In genomic region chr10:98967601-98968000, GRCh38 we compare ENCODE assay signal across 16 cellular contexts.
A peak's percentile ranks its signal among the peaks of the same experiment; 100 is the strongest.
DNase-seq lines count a peak whose midpoint lies in the region; ATAC-seq, FAIRE-seq and TF ChIP-seq lines count a peak whose summit lies in the region.
"Had no signal": no experiment of that assay in that cellular context is flagged by ENCODE, and none has a peak within 500 bp of the region (broad histone marks: within the 10 kb centered on the region; RNA-seq: fewer than 3 reads in every experiment).

No MANE protein-coding gene starts in this region.

- BruUV-seq in HCT116 (replicated peaks; lab: Mats Ljungman, UMichigan) = no TSS peak

- FAIRE-seq in astrocyte (lab: Jason Lieb, UNC) = no peak
- FAIRE-seq: GM18507, HTR-8/SVneo had no signal

- H2AFZ ChIP-seq in HCT116 (ENCODE audit: low read depth, low read length, poor library complexity, severe bottlenecking) (no peak overlapping the region), astrocyte (ENCODE audit: low read depth, low read length) (no peak overlapping the region), fibroblast of lung (ENCODE audit: low read length) (no peak overlapping the region)

- TF ChIP-seq CTCF in HCT116 (IDR thresholded peaks at IDR 0.05 in 2 of 3, conservative IDR thresholded peaks at IDR 0.05 in 1 of 3; ENCODE audit: borderline replicate concordance in 1 of 3, insufficient read depth in 1 of 3, low read depth in 2 of 3, low read length in 2 of 3) (no peak), astrocyte (IDR thresholded peaks at IDR 0.05; ENCODE audit: insufficient read depth, low read depth, low read length) (no peak), fibroblast of lung (conservative IDR thresholded peaks at IDR 0.05 in 1 of 2, IDR thresholded peaks at IDR 0.05 in 1 of 2; ENCODE audit: low read depth in 1 of 2, low read length in 2 of 2) (no peak), thoracic aorta (IDR thresholded peaks at IDR 0.05) (no peak)

- H3K27ac Mint-ChIP-seq in astrocyte (ENCODE audit: unreplicated experiment) = peak overlapping the region; percentile 70
- H3K27ac Mint-ChIP-seq: CD14-positive monocyte had no signal

- TF ChIP-seq POLR2A in HCT116 (IDR thresholded peaks at IDR 0.05; ENCODE audit: borderline replicate concordance, extremely low read depth, insufficient read depth, insufficient read length) = no peak

- H3K27ac ChIP-seq in HCT116 (ENCODE audit: low read depth, low read length) (no peak overlapping the region), astrocyte (ENCODE audit: low read depth, low read length) (no peak overlapping the region), fibroblast of lung (ENCODE audit: insufficient read depth, low read length) (no peak overlapping the region), thoracic aorta (peak overlapping the region; percentile 29 to 81)

- H3K9me3 Mint-ChIP-seq in astrocyte (ENCODE audit: unreplicated experiment) = peaks cover 1% of the 10 kb centered on the region

- intact Hi-C loops in HCT116 (cut with micrococcal nuclease) = no loop called here

- H3K4me1 Mint-ChIP-seq in astrocyte (ENCODE audit: low read depth, unreplicated experiment) = peaks cover 17% of the 10 kb centered on the region
- H3K4me1 Mint-ChIP-seq: CD14-positive monocyte had no signal

- POLR2A ChIA-PET in HCT116 (lab: Charles Lee) = no interaction called here

- ATAC-seq in HCT116 (no peak), thoracic aorta (ENCODE audit: insufficient number of reproducible peaks, low FRiP score, low read depth) (peak; percentile 83)
- ATAC-seq: PC-3 had no signal

- H4K20me1 ChIP-seq in HCT116 (ENCODE audit: insufficient read depth) (no peaks in the 10 kb centered on the region), astrocyte (ENCODE audit: insufficient read depth, low read length) (no peaks in the 10 kb centered on the region), fibroblast of lung (ENCODE audit: control insufficient read depth, extremely low read depth, insufficient read depth, low read length) (no peaks in the 10 kb centered on the region)

- H3K9me3 ChIP-seq in HCT116 (ENCODE audit: control insufficient read depth in 1 of 2, insufficient read depth in 1 of 2, low read depth in 1 of 2, low read length in 2 of 2) (no peaks in the 10 kb centered on the region), astrocyte (ENCODE audit: insufficient read depth, low read depth, low read length) (no peaks in the 10 kb centered on the region), fibroblast of lung (ENCODE audit: control insufficient read depth, insufficient read depth, low read depth, low read length) (no peaks in the 10 kb centered on the region), thoracic aorta (no peaks in the 10 kb centered on the region)
- H3K9me3 ChIP-seq: HAP-1 had no signal

- no peaks in the 10 kb centered on the region for H3K36me3 Mint-ChIP-seq in astrocyte (ENCODE audit: low read depth, unreplicated experiment)
- H3K36me3 Mint-ChIP-seq: CD14-positive monocyte had no signal

- H3K27me3 ChIP-seq in HCT116 (ENCODE audit: insufficient read depth, low read length) (no peaks in the 10 kb centered on the region), astrocyte (ENCODE audit: insufficient read depth, low read length) (no peaks in the 10 kb centered on the region), fibroblast of lung (ENCODE audit: control insufficient read depth, insufficient read depth, low read length) (no peaks in the 10 kb centered on the region), thoracic aorta (replicated peaks; ENCODE audit: insufficient read depth) (no peaks in the 10 kb centered on the region)

- CTCF ChIA-PET in HCT116 (lab: Charles Lee) = no interaction called here

- no peak overlapping the region for H3K4me2 ChIP-seq in HCT116 (ENCODE audit: low read length)
- H3K4me2 ChIP-seq in astrocyte (ENCODE audit: low read length) = no peak overlapping the region
- H3K4me2 ChIP-seq in fibroblast of lung (ENCODE audit: extremely low read depth, insufficient read depth, low read length) = peak overlapping the region; percentile 15

- H3K4me1 ChIP-seq in HCT116 (ENCODE audit: control insufficient read depth in 1 of 2, insufficient read depth in 2 of 2, low read length in 2 of 2) (no peaks in the 10 kb centered on the region), astrocyte (ENCODE audit: insufficient read depth, low read length) (peaks cover 8% of the 10 kb centered on the region), fibroblast of lung (ENCODE audit: control insufficient read depth, extremely low read depth, insufficient read depth, low read length) (no peaks in the 10 kb centered on the region), thoracic aorta (ENCODE audit: control insufficient read depth in 1 of 2, low read depth in 2 of 2) (peaks cover 13 to 22% of the 10 kb centered on the region in 2 donors)
- H3K4me1 ChIP-seq: HAP-1 had no signal

- no peak overlapping the region for H3K4me3 Mint-ChIP-seq in astrocyte (ENCODE audit: unreplicated experiment)
- H3K4me3 Mint-ChIP-seq: CD14-positive monocyte had no signal

- H3K27me3 Mint-ChIP-seq in astrocyte (ENCODE audit: low read depth, unreplicated experiment) = no peaks in the 10 kb centered on the region

- no peak overlapping the region for H3K9ac ChIP-seq in HCT116 (ENCODE audit: low read length)
- no peak overlapping the region for H3K9ac ChIP-seq in astrocyte (ENCODE audit: low read length)
- H3K9ac ChIP-seq in fibroblast of lung (ENCODE audit: insufficient read depth, low read length) = no peak overlapping the region

- H3K4me3 ChIP-seq in HCT116 (replicated peaks in 1 of 2; ENCODE audit: low read depth in 1 of 2, low read length in 2 of 2) = no peak overlapping the region
- no peak overlapping the region for H3K4me3 ChIP-seq in astrocyte (ENCODE audit: insufficient read depth, low read depth, low read length)
- H3K4me3 ChIP-seq in fibroblast of lung (replicated peaks in 1 of 4; ENCODE audit: control extremely low read depth in 1 of 4, insufficient read depth in 1 of 4, low read depth in 3 of 4, low read length in 4 of 4) = no peak overlapping the region
- peak overlapping the region; percentile 20 for H3K4me3 ChIP-seq in thoracic aorta
- H3K4me3 ChIP-seq: HAP-1 had no signal

- TF ChIP-seq RAD21 in HCT116 (IDR thresholded peaks at IDR 0.05; ENCODE audit: low read depth) = no peak

- H3K9me2 ChIP-seq in HCT116 (ENCODE audit: insufficient read depth) = no peaks in the 10 kb centered on the region

- DNase-seq in HCT116 (ENCODE audit: low read depth, low spot score) (no peak), astrocyte (ENCODE audit: low read depth) (peak; percentile 6), fibroblast of lung (ENCODE audit: low read depth in 2 of 2) (peak; percentile 8 to 77), thoracic aorta (ENCODE audit: low spot score) (no peak), amygdala (lab: John Stamatoyannopoulos, UW) (no peak), NCI-H187 treated with DMSO at 0.1 percent for 48 hours (lab: John Stamatoyannopoulos, UW) (no peak)
- DNase-seq in stimulated activated CD4-positive, alpha-beta T cell treated with anti-CD3 and anti-CD28 coated beads, Interleukin-2, amount 100 ng/mL, for 48 hours = no peak
- DNase-seq: DMS53, NCI-H146, NCI-H2227 treated with DMSO at 0.1 percent for 48 hours, NCI-H524 treated with DMSO at 0.1 percent for 48 hours, PC-3 had no signal

- H3K79me2 ChIP-seq in HCT116 (ENCODE audit: insufficient read depth, low read length) (no peaks in the 10 kb centered on the region), astrocyte (ENCODE audit: insufficient read depth, low read length) (no peaks in the 10 kb centered on the region), fibroblast of lung (ENCODE audit: control insufficient read depth, insufficient read depth, low read length) (no peaks in the 10 kb centered on the region)

- no peaks in the 10 kb centered on the region for H3K36me3 ChIP-seq in HCT116 (ENCODE audit: control insufficient read depth in 1 of 2, insufficient read depth in 2 of 2, low read length in 2 of 2)
- H3K36me3 ChIP-seq in astrocyte (ENCODE audit: insufficient read depth, low read length) = no peaks in the 10 kb centered on the region
- no peaks in the 10 kb centered on the region for H3K36me3 ChIP-seq in fibroblast of lung (ENCODE audit: control insufficient read depth, insufficient read depth, low read length)
- H3K36me3 ChIP-seq in thoracic aorta = no peaks in the 10 kb centered on the region
- H3K36me3 ChIP-seq: HAP-1 had no signal

- RAD21 ChIA-PET in HCT116 (lab: Charles Lee; ENCODE audit: low non-redundant PET in 1 of 2, low total read pairs in 2 of 2, uncharacterized antibody in 2 of 2, unreplicated experiment in 2 of 2) = no interaction called here

TF ChIP-seq in HCT116, 20 proteins besides CTCF, POLR2A, EP300 and RAD21:
- TF ChIP-seq CEBPB (IDR thresholded peaks at IDR 0.05; ENCODE audit: low read depth) (no peak), SRF (IDR thresholded peaks at IDR 0.05; ENCODE audit: low read depth) (no peak), ZNF274 (IDR thresholded peaks at IDR 0.05; ENCODE audit: low read depth, low read length) (0 out of 2 replicates have a peak, but pooled peaks have one; percentile 4), YY1 (IDR thresholded peaks at IDR 0.05; ENCODE audit: extremely low read depth, insufficient replicate concordance, low read depth, low read length) (no peak)

Comparison
In these comparisons a context has a peak if more than half of its experiments do, and no peak if none do; other contexts are left out.
1. DNase-seq: peak in astrocyte (single experiment) and fibroblast of lung (2 of 2); none in HCT116 (single experiment), thoracic aorta (single experiment), amygdala (0 of 56), NCI-H187 treated with DMSO at 0.1 percent for 48 hours (single experiment) and stimulated activated CD4-positive, alpha-beta T cell treated with anti-CD3 and anti-CD28 coated beads, Interleukin-2, amount 100 ng/mL, for 48 hours (0 of 2).
2. H3K27ac ChIP-seq: peak in thoracic aorta (2 of 2); none in HCT116 (single experiment), astrocyte (single experiment) and fibroblast of lung (single experiment).